ENCODE assay signal across 27 cellular contexts in the genomic region with DNA sequence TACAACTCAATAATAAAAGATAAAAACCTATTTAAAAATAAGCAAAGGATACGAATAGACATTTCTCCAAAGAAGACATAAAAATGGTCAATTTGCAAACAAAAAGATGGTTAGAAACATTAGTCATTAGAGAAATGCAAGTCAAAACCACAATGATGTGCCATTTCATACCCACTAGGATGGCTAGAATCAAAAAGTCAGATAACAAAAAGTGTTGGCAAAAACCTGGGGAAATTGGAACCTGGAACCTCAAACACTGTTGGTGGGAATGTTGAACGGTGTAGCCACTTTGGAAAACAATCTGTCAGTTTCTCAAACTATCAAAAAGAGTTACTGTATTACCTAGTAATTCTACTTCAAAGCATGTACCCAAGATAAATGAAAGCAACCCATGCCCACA.
"Had no signal": no experiment of that assay in that cellular context is flagged by ENCODE, and none has a peak within 500 bp of the region (broad histone marks: within the 10 kb centered on the region; RNA-seq: fewer than 3 reads in every experiment).

No MANE protein-coding gene starts in this region.

- H3K36me3 ChIP-seq: stomach, suprapubic skin, thoracic aorta, thyroid gland, tibial artery, tibial nerve, transverse colon, upper lobe of left lung, upper lobe of right lung, uterus, vagina had no signal

- DNase-seq: stimulated activated CD4-positive, alpha-beta T cell treated with anti-CD3 and anti-CD28 coated beads, Interleukin-2, amount 100 ng/mL, for 48 hours; stimulated activated CD4-positive, alpha-beta T cell treated with anti-CD3 and anti-CD28 coated beads, Interleukin-4, amount 100 ng/mL, for 1 hour; stimulated activated CD4-positive, alpha-beta T cell treated with anti-CD3 and anti-CD28 coated beads, Interleukin-4, amount 100 ng/mL, for 24 hours; stimulated activated CD4-positive, alpha-beta T cell treated with anti-CD3 and anti-CD28 coated beads, Interleukin-4, amount 100 ng/mL, for 4 hours; stimulated activated CD8-positive, alpha-beta memory T cell treated with anti-CD3 and anti-CD28 coated beads, Interleukin-4, amount 100 ng/mL, for 48 hours; stimulated activated naive B cell treated with anti-CD40 and anti-IgM and Interleukin-4, amounts not matched to agents 10 μg/mL and 1 μg/mL and 100 μg/mL, for 72 hours; stimulated activated naive CD4-positive, alpha-beta T cell; stimulated activated naive CD4-positive, alpha-beta T cell treated with Interleukin-2 at 50 U/mL for 16 hours; stimulated activated naive CD8-positive, alpha-beta T cell treated with anti-CD3 and anti-CD28 coated beads, Interleukin-15, amount 100 ng/mL, for 72 hours; stimulated activated naive CD8-positive, alpha-beta T cell treated with anti-CD3 and anti-CD28 coated beads, Interleukin-15, Interleukin-2, amounts not matched to agents 100 U/mL and 50 U/mL, for 24 hours; stomach; substantia nigra; testis; thyroid gland; tibial artery; transverse colon; trophoblast cell; upper lobe of left lung; upper lobe of right lung; uterus had no signal

- FAIRE-seq: urothelium cell line had no signal

- ATAC-seq: stimulated activated effector memory CD8-positive, alpha-beta T cell treated with anti-CD3 and anti-CD28 coated beads, Interleukin-12 subunit alpha, Interleukin-12 subunit beta, amount 100 ng/mL, for 72 hours; stimulated activated memory B cell treated with anti-CD40 and anti-IgM and Interleukin-4, amounts not matched to agents 10 μg/mL and 1 μg/mL and 100 μg/mL, for 72 hours; stimulated activated naive B cell treated with anti-CD40 and anti-IgM and Interleukin-4, amounts not matched to agents 10 μg/mL and 1 μg/mL and 100 μg/mL, for 72 hours; stimulated activated naive CD8-positive, alpha-beta T cell treated with anti-CD3 and anti-CD28 coated beads, Interleukin-15, amount 100 ng/mL, for 72 hours; stimulated activated naive CD8-positive, alpha-beta T cell treated with anti-CD3 and anti-CD28 coated beads, Interleukin-15, Interleukin-2, amounts not matched to agents 100 U/mL and 50 U/mL, for 24 hours; upper lobe of right lung had no signal

- H3K27ac ChIP-seq: stomach, suprapubic skin, testis, thoracic aorta, thyroid gland, tibial artery, tibial nerve, transverse colon, upper lobe of left lung, upper lobe of right lung, uterus, vagina had no signal

- H3K4me1 ChIP-seq: testis, tibial nerve, transverse colon, uterus had no signal

- H3K4me3 ChIP-seq: stomach, suprapubic skin, testis, thoracic aorta, thyroid gland, tibial artery, tibial nerve, transverse colon, upper lobe of left lung, upper lobe of right lung, uterus, vagina had no signal

- H3K9me3 ChIP-seq: suprapubic skin, testis, thoracic aorta, thyroid gland, tibial artery, transverse colon, upper lobe of left lung, upper lobe of right lung, uterus, vagina had no signal
